In the genomic region with DNA sequence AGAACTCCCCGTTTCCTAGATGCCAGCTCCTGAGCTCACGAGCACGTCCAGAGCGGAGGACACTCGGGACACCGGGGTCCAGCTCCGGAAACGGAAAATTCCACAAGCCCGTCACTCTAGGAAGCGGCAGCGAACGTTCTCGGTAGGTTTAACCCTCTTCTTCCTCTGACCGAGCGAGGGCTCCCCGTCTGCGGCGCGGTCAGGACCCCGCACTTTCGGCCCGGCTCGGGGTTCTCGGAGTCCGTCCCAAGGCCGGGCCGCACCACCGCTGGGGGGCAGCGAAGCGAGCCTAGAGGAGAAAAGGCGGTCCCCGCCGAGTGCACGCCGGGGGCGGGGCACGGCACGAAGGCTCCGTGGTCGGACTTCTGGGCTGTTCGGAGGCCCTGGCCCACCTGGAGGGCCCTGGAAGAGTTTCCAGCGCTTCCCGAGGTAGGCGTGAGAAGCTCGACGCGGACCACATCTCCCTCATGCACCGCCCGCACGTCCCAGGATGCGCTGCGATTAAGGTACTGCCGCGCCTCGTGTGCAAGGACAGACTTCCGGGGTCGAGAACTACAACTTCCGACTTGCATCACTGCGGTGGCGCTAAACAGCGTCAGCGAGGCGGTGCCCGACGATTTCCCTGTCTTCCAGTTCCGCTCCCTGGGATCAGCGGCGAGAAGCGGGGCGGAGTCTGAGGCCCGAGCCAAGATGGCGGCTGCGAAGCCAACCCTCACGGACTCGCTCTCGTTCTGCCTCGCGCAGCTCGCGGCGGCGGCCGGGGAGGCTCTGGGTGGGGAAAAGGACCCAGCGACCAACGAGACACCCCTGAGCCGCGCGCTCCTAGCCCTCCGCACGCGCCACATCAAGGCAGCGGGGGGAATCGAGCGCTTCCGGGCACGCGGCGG, we compare ENCODE assay signal across 8 cellular contexts. TPM values are rescaled to one million over a fixed set of nuclear protein-coding genes. Genes with fewer than 3 reads are reported as not detected.
DNase-seq lines count a peak whose midpoint lies in the region; ATAC-seq and TF ChIP-seq lines count a peak whose summit lies in the region.

Gene ARMC5 (plus strand): TSS at position 667 of the 887 bp plus-strand sequence. CDS start 24 bp downstream, at position 691.

- peak; percentile 78 for ATAC-seq in HG02798 (IDR thresholded peaks at IDR 0.05; ENCODE audit: poor library complexity, unreplicated experiment)
- ATAC-seq in upper lobe of left lung (ENCODE audit: low FRiP score in 2 of 2), result peak; percentile 94

- H3K36me3 ChIP-seq in adipocyte (ENCODE audit: control insufficient read depth, insufficient read depth, low read length, severe bottlenecking) (peaks cover 20% of the 10 kb centered on the region), cardiac muscle cell (no peaks in the 10 kb centered on the region), upper lobe of left lung (peaks cover 0 to 28% (median 14%) of the 10 kb centered on the region in 4 donors)

- DNase-seq in NCI-H1417 treated with DMSO at 0.1 percent for 48 hours (lab: John Stamatoyannopoulos, UW) (peak; percentile 79), SW480 (ENCODE audit: low spot score) (peak; percentile 98), adipocyte (ENCODE audit: low read depth) (peak; percentile 99), cardiac muscle cell (ENCODE audit: low read depth in 1 of 2, low spot score in 1 of 2) (peak; percentile 99), pons (ENCODE audit: low spot score) (peak; percentile 98), upper lobe of left lung (peak; percentile 97)

- H3K27me3 ChIP-seq in adipocyte (replicated peaks; ENCODE audit: control insufficient read depth, insufficient read depth, low read length), result no peaks in the 10 kb centered on the region
- H3K27me3 ChIP-seq in cardiac muscle cell, result no peaks in the 10 kb centered on the region
- no peaks in the 10 kb centered on the region for H3K27me3 ChIP-seq in upper lobe of left lung

- H3K4me3 ChIP-seq in GM12875 (ENCODE audit: low read depth, low read length) (peak within 1 kb of the TSS; percentile 74), adipocyte (ENCODE audit: low read length) (peak within 1 kb of the TSS; percentile 92), cardiac muscle cell (peak within 1 kb of the TSS; percentile 75), upper lobe of left lung (peak within 1 kb of the TSS; percentile 49 to 95 (median 80))

- peak within 1 kb of the TSS; percentile 99 for H3K9ac ChIP-seq in adipocyte (ENCODE audit: low read length)

- peak in 3 of 4 donors; percentile 5 to 84 (median 83) for TF ChIP-seq POLR2A in upper lobe of left lung (IDR thresholded peaks at IDR 0.05)

- WGBS in upper lobe of left lung, 2 donors, result 0 to 1% methylated on average over 25 to 48 of the region's 98 CpGs

- TF ChIP-seq CTCF in GM12875 (IDR thresholded peaks at IDR 0.05; ENCODE audit: borderline replicate concordance, insufficient read depth, low read depth, low read length) (peak; percentile 66), cardiac muscle cell (IDR thresholded peaks at IDR 0.05; ENCODE audit: low read depth, low read length) (peak; percentile 59), upper lobe of left lung (IDR thresholded peaks at IDR 0.05) (peak; percentile 36 to 78 (median 62))

- no peaks in the 10 kb centered on the region for H3K9me3 ChIP-seq in adipocyte (ENCODE audit: control insufficient read depth, low read length)
- no peaks in the 10 kb centered on the region for H3K9me3 ChIP-seq in cardiac muscle cell (ENCODE audit: low read depth)
- no peaks in the 10 kb centered on the region for H3K9me3 ChIP-seq in upper lobe of left lung

- no peak for TF ChIP-seq EP300 in upper lobe of left lung (IDR thresholded peaks at IDR 0.05)

- H3K4me1 ChIP-seq in adipocyte (ENCODE audit: control insufficient read depth, insufficient read depth, low read length), result peaks cover 44% of the 10 kb centered on the region
- H3K4me1 ChIP-seq in cardiac muscle cell (ENCODE audit: low read depth), result peaks cover 11% of the 10 kb centered on the region
- H3K4me1 ChIP-seq in upper lobe of left lung, result peaks cover 44 to 59% (median 46%) of the 10 kb centered on the region in 4 donors

- peak within 1 kb of the TSS; percentile 100 for H3K27ac ChIP-seq in cardiac muscle cell
- peak within 1 kb of the TSS; percentile 95 to 100 (median 99) for H3K27ac ChIP-seq in upper lobe of left lung

RNA-seq across cellular contexts. Expression of gene ARMC5, which starts in this region (rescaled TPM):
- total RNA-seq in cardiac muscle cell (19.7 and 21.7 TPM in 2 replicates), upper lobe of left lung (10 to 100 TPM in 5 of 6 donors, 1 to 10 TPM in 1; 6.6 to 18.9 (median 16.2) TPM)
- 26.0 and 28.7 TPM in 2 replicates for polyA plus RNA-seq in cardiac muscle cell

Comparison
In these comparisons a context has a peak if more than half of its experiments do, and no peak if none do; other contexts are left out.
1. Peak in every context shown above with its lines: DNase-seq, ATAC-seq, H3K4me3 ChIP-seq and H3K27ac ChIP-seq.